ENCODE assay signal across 24 cellular contexts in genomic region chr18:37408676-37409305, GRCh38.
"Had no signal": no experiment of that assay in that cellular context is flagged by ENCODE, and none has a peak within 500 bp of the region (broad histone marks: within the 10 kb centered on the region; RNA-seq: fewer than 3 reads in every experiment).

No MANE protein-coding gene starts in this region.

- ATAC-seq: activated CD4-positive, CD25-positive, alpha-beta regulatory T cell treated with anti-CD3 and anti-CD28 coated beads, Interleukin-2, amount 50 U/mL, for 24 hours; body of pancreas; effector memory CD8-positive, alpha-beta T cell; gastroesophageal sphincter; left colon; naive thymus-derived CD4-positive, alpha-beta T cell; sciatic nerve; stimulated activated naive B cell treated with anti-CD40 and anti-IgM and Interleukin-4, amounts not matched to agents 10 μg/mL and 1 μg/mL and 100 μg/mL, for 72 hours had no signal

- H3K27ac ChIP-seq: body of pancreas, coronary artery, gastroesophageal sphincter, heart left ventricle, suprapubic skin, tibial nerve, WERI-Rb-1 had no signal

- H3K27me3 ChIP-seq: body of pancreas, dorsolateral prefrontal cortex, gastroesophageal sphincter, heart left ventricle, suprapubic skin, tibial nerve had no signal

- H3K4me1 ChIP-seq: body of pancreas, gastroesophageal sphincter, tibial nerve had no signal

- DNase-seq: activated CD4-positive, alpha-beta T cell treated with anti-CD3 and anti-CD28 coated beads for 48 hours; activated CD4-positive, alpha-beta T cell treated with anti-CD3 and anti-CD28 coated beads, Interleukin-2, amount 50 U/mL, for 48 hours; activated CD8-positive, alpha-beta memory T cell treated with anti-CD3 and anti-CD28 coated beads for 24 hours; activated effector memory CD4-positive, alpha-beta T cell treated with Interleukin-2 at 50 U/mL for 16 hours; activated naive CD4-positive, alpha-beta T cell treated with Interleukin-2 at 50 U/mL for 16 hours; cerebellar nuclear complex; effector memory CD8-positive, alpha-beta T cell; heart left ventricle; left colon; midbrain; naive thymus-derived CD4-positive, alpha-beta T cell; small intestine; stimulated activated CD4-positive, alpha-beta T cell treated with anti-CD3 and anti-CD28 coated beads, Interleukin-1b, Interleukin-23, amount 100 ng/mL, for 48 hours; stimulated activated naive B cell treated with anti-CD40 and anti-IgM and Interleukin-4, amounts not matched to agents 10 μg/mL and 1 μg/mL and 100 μg/mL, for 72 hours; T-helper 9 cell; WERI-Rb-1 had no signal

- H3K36me3 ChIP-seq: gastroesophageal sphincter, heart left ventricle, suprapubic skin, tibial nerve, WERI-Rb-1 had no signal

- H3K4me3 ChIP-seq: body of pancreas, coronary artery, dorsolateral prefrontal cortex, gastroesophageal sphincter, heart left ventricle, suprapubic skin, tibial nerve had no signal

- H3K9me3 ChIP-seq: body of pancreas, gastroesophageal sphincter, heart left ventricle, suprapubic skin had no signal
